23 cellular contexts compared by ENCODE assay signal in genomic region chr12:68805592-68806120, GRCh38. TPM values are rescaled to one million over a fixed set of nuclear protein-coding genes. Genes with fewer than 3 reads are reported as not detected.
DNase-seq lines count a peak whose midpoint lies in the region; ATAC-seq, FAIRE-seq and TF ChIP-seq lines count a peak whose summit lies in the region.
"Had no signal": no experiment of that assay in that cellular context is flagged by ENCODE, and none has a peak within 500 bp of the region (broad histone marks: within the 10 kb centered on the region; RNA-seq: fewer than 3 reads in every experiment).

No MANE protein-coding gene starts in this region.

- peaks cover 3% of the 10 kb centered on the region for H3K36me3 Mint-ChIP-seq in T-helper 17 cell (ENCODE audit: low read depth)

- H3K4me3 Mint-ChIP-seq in T-helper 17 cell = no peak overlapping the region
- H3K4me3 Mint-ChIP-seq: dendritic cell treated with granulocyte-macrophage colony-stimulating factor and Interleukin-4, amounts not matched to agents 40 ng/mL and 50 ng/mL, for 4 days had no signal

- H2AFZ ChIP-seq in GM23248 = 0 out of 2 replicates have a peak overlapping the region, but pooled peaks have one; percentile 13
- no peak overlapping the region for H2AFZ ChIP-seq in HepG2 (ENCODE audit: low read length)

- H3K27ac Mint-ChIP-seq in T-helper 17 cell = peak overlapping the region; percentile 16
- H3K27ac Mint-ChIP-seq: dendritic cell treated with granulocyte-macrophage colony-stimulating factor and Interleukin-4, amounts not matched to agents 40 ng/mL and 50 ng/mL, for 4 days had no signal

- H3K9me3 ChIP-seq in GM23248 (ENCODE audit: low read depth) (no peaks in the 10 kb centered on the region), T-helper 17 cell (ENCODE audit: control insufficient read depth, low read length, poor library complexity, severe bottlenecking) (no peaks in the 10 kb centered on the region), HepG2 (ENCODE audit: low read length) (no peaks in the 10 kb centered on the region)
- H3K9me3 ChIP-seq: adrenal gland, left ventricle myocardium inferior, psoas muscle, spleen, uterus had no signal

- no peak for ATAC-seq in T-helper 17 cell
- ATAC-seq in HepG2 = no peak
- ATAC-seq: GM12878, psoas muscle, SK-N-SH treated with all-trans-retinoic acid at 6 μM for 48 hours had no signal

- TF ChIP-seq EP300 in HepG2 (IDR thresholded peaks at IDR 0.05; ENCODE audit: low read depth in 2 of 2, low read length in 2 of 2) = no peak
- TF ChIP-seq EP300 in HepG2 (CRISPR knock-in tag; IDR thresholded peaks at IDR 0.05; ENCODE audit: borderline replicate concordance) = no peak

- H3K27me3 ChIP-seq in GM23248 (replicated peaks; ENCODE audit: insufficient read depth) (no peaks in the 10 kb centered on the region), HepG2 (ENCODE audit: control insufficient read depth in 1 of 2, insufficient read depth in 2 of 2, low read length in 2 of 2) (peaks cover 0 to 5% of the 10 kb centered on the region in 2 experiments; a peak in 1 of 5 replicates)
- H3K27me3 ChIP-seq: adrenal gland, spleen, uterus had no signal

- H3K4me3 ChIP-seq in AG10803 (ENCODE audit: low read length) = no peak overlapping the region
- no peak overlapping the region for H3K4me3 ChIP-seq in GM23248
- peak overlapping the region; percentile 82 to 93 (median 88) for H3K4me3 ChIP-seq in HepG2 (replicated peaks in 1 of 3; ENCODE audit: insufficient read depth in 1 of 3, low read depth in 2 of 3, low read length in 3 of 3)
- H3K4me3 ChIP-seq: adrenal gland, GM12878, left ventricle myocardium inferior, psoas muscle, spleen, uterus had no signal

- peaks cover 7% of the 10 kb centered on the region for H3K4me1 Mint-ChIP-seq in T-helper 17 cell

- WGBS in GM23248 (ENCODE audit: low coverage in 1 of 2, low lambda C conversion rate in 2 of 2, missing lambda C conversion rate in 2 of 2), 2 experiments = 76 to 77% methylated on average over 7 of the region's 7 CpGs
- under 1% methylated on average over 7 of the region's 7 CpGs for WGBS in HepG2 (ENCODE audit: low lambda C conversion rate)

- CTCF ChIA-PET in HepG2 (lab: Yijun Ruan, JAX; ENCODE audit: low intra/inter-chr PET ratio, low total read pairs) = no interaction called here

- in situ Hi-C loops in GM23248 (cut with MboI) (no loop called here), HepG2 (cut with HindIII; ENCODE audit: extremely low pct_ligation_motif_present, low pct_unique_long_range_greater_than_20kb) (loop anchor here (5.0 kb wide), 1 partner anchor 58 kb away; the partner anchor contains the start of gene SLC35E3)

- intact Hi-C loops in HepG2 (cut with micrococcal nuclease; ENCODE audit: unreplicated experiment) = loop anchor here (2.0 to 5.0 kb wide), 2 partner anchors 17 to 193 kb away; partner anchors contain the start of gene RAP1B

- no peaks in the 10 kb centered on the region for H4K20me1 ChIP-seq in GM23248 (ENCODE audit: insufficient read depth)
- H4K20me1 ChIP-seq in HepG2 (ENCODE audit: insufficient read depth, low read length) = peaks cover 4% of the 10 kb centered on the region

- H3K79me2 ChIP-seq in GM23248 (ENCODE audit: insufficient read depth) (peaks cover 22% of the 10 kb centered on the region), HepG2 (ENCODE audit: insufficient read depth, low read length) (peaks cover 47% of the 10 kb centered on the region)

- TF ChIP-seq CTCF in AG10803 (conservative IDR thresholded peaks at IDR 0.05; ENCODE audit: low read length) = no peak
- no peak for TF ChIP-seq CTCF in HepG2 (CRISPR knock-in tag; IDR thresholded peaks at IDR 0.05)

- H3K4me1 ChIP-seq in GM23248 (ENCODE audit: insufficient read depth) (peaks cover 13% of the 10 kb centered on the region), HepG2 (ENCODE audit: insufficient read depth, low read length) (peaks cover 21% of the 10 kb centered on the region)
- H3K4me1 ChIP-seq: psoas muscle, uterus had no signal

- BruUV-seq in HepG2 (replicated peaks; lab: Mats Ljungman, UMichigan) = no TSS peak

- POLR2A ChIA-PET in HepG2 (lab: Yijun Ruan, JAX) = interaction anchor here (1.3 to 3.2 kb wide), 3 partner anchors 18 to 120 kb away, joined by 4 to 51 read pairs (median 19); partner anchors contain the start of gene SLC35E3

- TF ChIP-seq RAD21 in HepG2 (CRISPR knock-in tag; IDR thresholded peaks at IDR 0.05) = no peak

- DNase-seq in AG10803 (ENCODE audit: low read depth) (peak; percentile 50), GM23248 (peak; percentile 63), T-helper 17 cell (no peak), HepG2 (ENCODE audit: low spot score) (no peak), glomerular visceral epithelial cell (ENCODE audit: extremely low spot score) (no peak), GM19239 (ENCODE audit: insufficient read length, low spot score) (no peak), Ammon's horn (ENCODE audit: low spot score) (no peak)
- no peak for DNase-seq in stimulated activated CD4-positive, alpha-beta T cell treated with anti-CD3 and anti-CD28 coated beads, Interleukin-1b, Interleukin-23, amount 100 ng/mL, for 48 hours
- DNase-seq: activated CD4-positive, alpha-beta T cell treated with anti-CD3 and anti-CD28 coated beads, Interleukin-2, amount 10 ng/mL, durations not matched to agents 7 days and 5 days; activated effector memory CD4-positive, alpha-beta T cell treated with anti-CD3 and anti-CD28 coated beads, Interleukin-2, amount 50 U/mL, for 16 hours; adrenal gland; Karpas-422; left ventricle myocardium inferior; NCI-H1092; NCI-H2029; NCI-H446 treated with DMSO at 0.1 percent for 48 hours; psoas muscle; spleen; uterus had no signal

- no peak overlapping the region for H3K4me2 ChIP-seq in GM23248 (ENCODE audit: unreplicated experiment)
- peak overlapping the region; percentile 88 for H3K4me2 ChIP-seq in HepG2 (ENCODE audit: low read depth, low read length)

- peaks cover 29% of the 10 kb centered on the region for H3F3A ChIP-seq in GM23248 (ENCODE audit: insufficient read depth)

- no peaks in the 10 kb centered on the region for H3K9me2 ChIP-seq in GM23248 (ENCODE audit: insufficient read depth)

- no peak overlapping the region for H3K27ac ChIP-seq in GM23248
- H3K27ac ChIP-seq in HepG2 (ENCODE audit: extremely low read length, insufficient read depth, low read length) = peak overlapping the region; percentile 99
- H3K27ac ChIP-seq: left ventricle myocardium inferior, psoas muscle, uterus had no signal

- H3K36me3 ChIP-seq in GM23248 (ENCODE audit: low read depth) (peaks cover 15% of the 10 kb centered on the region), HepG2 (replicated peaks in 1 of 2; ENCODE audit: control insufficient read depth in 1 of 2, insufficient read depth in 2 of 2, low read length in 2 of 2) (no peaks in the 10 kb centered on the region)
- H3K36me3 ChIP-seq: uterus had no signal

- no peak overlapping the region for H3K9ac ChIP-seq in GM23248
- H3K9ac ChIP-seq in HepG2 (ENCODE audit: insufficient read depth, low read depth, low read length) = peak overlapping the region; percentile 92

- no peaks in the 10 kb centered on the region for H3K27me3 Mint-ChIP-seq in T-helper 17 cell
- H3K27me3 Mint-ChIP-seq: activated CD4-positive, alpha-beta T cell treated with anti-CD3 and anti-CD28 coated beads, Interleukin-2, amount 10 ng/mL, durations not matched to agents 7 days and 5 days; dendritic cell treated with granulocyte-macrophage colony-stimulating factor and Interleukin-4, amounts not matched to agents 40 ng/mL and 50 ng/mL, for 4 days had no signal

- no peak for TF ChIP-seq POLR2A in HepG2 (IDR thresholded peaks at IDR 0.05; ENCODE audit: insufficient read depth in 1 of 2, low read depth in 2 of 2, low read length in 2 of 2)

- FAIRE-seq in HepG2 (lab: Jason Lieb, UNC) (no peak), GM19239 (lab: Jason Lieb, UNC) (no peak)
- FAIRE-seq: GM12878, H1 had no signal

RNA-seq across cellular contexts. Expression of gene MDM2, which starts 2.3 kb away (rescaled TPM):
- total RNA-seq in GM23248 (2014; rRNA removed; shearing (Covaris generic)) = 111 and 156 TPM in 2 replicates
- polyA plus RNA-seq in GM23248 (2016; fragmentation: Nextera tagmentation; extraction: Ambion mirVana) (71.4 and 80.4 TPM in 2 replicates), HepG2 (2011; rRNA removed) (23.9 and 29.3 TPM in 2 replicates)
- total RNA-seq in T-helper 17 cell (100 to 1,000 TPM in 1 of 2 donors, 10 to 100 TPM in 1; 96.3 to 101 TPM), HepG2 (2016; rRNA removed; fragmentation: Illumina TruSeq; extraction: Trizol) (314 and 466 TPM in 2 replicates)
- total RNA-seq in HepG2 (2016; cell fraction: cytosol; rRNA removed; fragmentation: Illumina TruSeq; extraction: Trizol; ENCODE audit: low read depth) = 106 and 114 TPM in 2 replicates
- 318 and 433 TPM in 2 replicates for total RNA-seq in HepG2 (2016; cell fraction: insoluble cytoplasmic fraction; rRNA removed; fragmentation: Illumina TruSeq; extraction: Trizol)
- 152 and 204 TPM in 2 replicates for total RNA-seq in HepG2 (2016; cell fraction: membrane; rRNA removed; fragmentation: Illumina TruSeq; extraction: Trizol)
- 480 and 515 TPM in 2 replicates for total RNA-seq in HepG2 (2016; cell fraction: nucleus; rRNA removed; fragmentation: Illumina TruSeq; extraction: Trizol)
- polyA plus RNA-seq in HepG2 (2011; cell fraction: cytosol; rRNA removed) = 8.1 and 12.2 TPM in 2 replicates
- 21.1 and 35.5 TPM in 2 replicates for polyA plus RNA-seq in HepG2 (2011; cell fraction: nucleus; rRNA removed)
- polyA plus RNA-seq in HepG2 (2012) = 29.6 and 57.6 TPM in 2 replicates
- 20.1 and 21.0 TPM in 2 replicates for polyA plus RNA-seq in HepG2 (2016; cell fraction: cytosol; fragmentation: Illumina TruSeq; extraction: Trizol; ENCODE audit: low read depth)
- polyA plus RNA-seq in HepG2 (2016; cell fraction: insoluble cytoplasmic fraction; fragmentation: Illumina TruSeq; extraction: Trizol; ENCODE audit: low read depth) = 174 and 187 TPM in 2 replicates
- polyA plus RNA-seq in HepG2 (2016; cell fraction: membrane; fragmentation: Illumina TruSeq; extraction: Trizol; ENCODE audit: low read depth) = 57.3 and 58.5 TPM in 2 replicates
- 472 and 516 TPM in 2 replicates for polyA plus RNA-seq in HepG2 (2016; cell fraction: nucleus; fragmentation: Illumina TruSeq; extraction: Trizol; ENCODE audit: insufficient read depth, low read depth)
- 42.3 and 54.4 TPM in 2 replicates for polyA minus RNA-seq in HepG2 (2011; rRNA and poly(A)+ RNA removed; ENCODE audit: low replicate concordance)
- polyA minus RNA-seq in HepG2 (2011; cell fraction: cytosol; rRNA and poly(A)+ RNA removed) = 71.4 and 82.9 TPM in 2 replicates
- polyA minus RNA-seq in HepG2 (2011; cell fraction: nucleus; rRNA and poly(A)+ RNA removed) = 248 and 279 TPM in 2 replicates

RNA-seq across cellular contexts. Expression of gene SLC35E3, which starts 59.7 kb away (rescaled TPM):
- total RNA-seq in GM23248 (2014; rRNA removed; shearing (Covaris generic)) = 1.9 and 4.9 TPM in 2 replicates
- 15.6 and 16.2 TPM in 2 replicates for polyA plus RNA-seq in GM23248 (2016; fragmentation: Nextera tagmentation; extraction: Ambion mirVana)
- 1 to 10 TPM; 7.0 to 8.3 TPM for total RNA-seq in T-helper 17 cell
- 12.2 and 22.1 TPM in 2 replicates for total RNA-seq in HepG2 (2016; rRNA removed; fragmentation: Illumina TruSeq; extraction: Trizol)
- 2.1 and 4.5 TPM in 2 replicates for total RNA-seq in HepG2 (2016; cell fraction: cytosol; rRNA removed; fragmentation: Illumina TruSeq; extraction: Trizol; ENCODE audit: low read depth)
- 14.0 and 22.7 TPM in 2 replicates for total RNA-seq in HepG2 (2016; cell fraction: insoluble cytoplasmic fraction; rRNA removed; fragmentation: Illumina TruSeq; extraction: Trizol)
- total RNA-seq in HepG2 (2016; cell fraction: membrane; rRNA removed; fragmentation: Illumina TruSeq; extraction: Trizol) = 9.0 and 9.8 TPM in 2 replicates
- 15.3 and 17.2 TPM in 2 replicates for total RNA-seq in HepG2 (2016; cell fraction: nucleus; rRNA removed; fragmentation: Illumina TruSeq; extraction: Trizol)
- polyA plus RNA-seq in HepG2 (2011; rRNA removed) = 10.2 and 13.0 TPM in 2 replicates
- polyA plus RNA-seq in HepG2 (2011; cell fraction: cytosol; rRNA removed) = 4.5 and 6.1 TPM in 2 replicates
- 9.5 and 9.7 TPM in 2 replicates for polyA plus RNA-seq in HepG2 (2011; cell fraction: nucleus; rRNA removed)
- 10.4 and 19.7 TPM in 2 replicates for polyA plus RNA-seq in HepG2 (2012)
- 3.2 and 4.1 TPM in 2 replicates for polyA plus RNA-seq in HepG2 (2016; cell fraction: cytosol; fragmentation: Illumina TruSeq; extraction: Trizol; ENCODE audit: low read depth)
- 10.3 and 11.1 TPM in 2 replicates for polyA plus RNA-seq in HepG2 (2016; cell fraction: insoluble cytoplasmic fraction; fragmentation: Illumina TruSeq; extraction: Trizol; ENCODE audit: low read depth)
- 5.8 and 5.9 TPM in 2 replicates for polyA plus RNA-seq in HepG2 (2016; cell fraction: membrane; fragmentation: Illumina TruSeq; extraction: Trizol; ENCODE audit: low read depth)
- 25.5 and 30.0 TPM in 2 replicates for polyA plus RNA-seq in HepG2 (2016; cell fraction: nucleus; fragmentation: Illumina TruSeq; extraction: Trizol; ENCODE audit: insufficient read depth, low read depth)
- 6.7 and 11.0 TPM in 2 replicates for polyA minus RNA-seq in HepG2 (2011; rRNA and poly(A)+ RNA removed; ENCODE audit: low replicate concordance)
- polyA minus RNA-seq in HepG2 (2011; cell fraction: cytosol; rRNA and poly(A)+ RNA removed) = 5.7 and 6.3 TPM in 2 replicates
- polyA minus RNA-seq in HepG2 (2011; cell fraction: nucleus; rRNA and poly(A)+ RNA removed) = 7.2 and 11.7 TPM in 2 replicates

Comparison
In these comparisons a context has a peak if more than half of its experiments do, and no peak if none do; other contexts are left out.
1. DNase-seq: peak in AG10803 (single experiment) and GM23248 (single experiment); none in T-helper 17 cell (0 of 3), HepG2 (single experiment), glomerular visceral epithelial cell (single experiment), stimulated activated CD4-positive, alpha-beta T cell treated with anti-CD3 and anti-CD28 coated beads, Interleukin-1b, Interleukin-23, amount 100 ng/mL, for 48 hours (single experiment), GM19239 (single experiment) and Ammon's horn (single experiment).
2. H3K4me3 ChIP-seq: peak in HepG2 (3 of 3); none in AG10803 (single experiment) and GM23248 (single experiment).